11 cellular contexts compared by ENCODE assay signal in the genomic region with DNA sequence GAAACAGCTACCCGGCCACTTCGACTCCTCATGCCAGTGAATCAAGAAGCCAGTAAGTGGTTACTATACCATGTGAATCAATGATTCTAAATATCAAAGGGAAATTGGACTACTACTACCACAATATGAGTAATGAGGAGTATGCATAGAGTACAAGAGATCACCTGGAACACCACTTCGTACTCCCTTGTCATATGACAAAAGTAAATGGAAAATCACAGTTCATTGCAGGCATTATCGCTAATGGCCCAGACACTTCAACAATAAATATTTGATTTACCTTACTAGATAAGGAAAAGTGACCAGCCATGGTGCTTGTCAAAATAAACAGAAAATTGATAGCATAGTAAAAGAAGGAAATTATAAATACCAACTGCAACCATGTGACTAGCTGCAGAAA.
"Had no signal": no experiment of that assay in that cellular context is flagged by ENCODE, and none has a peak within 500 bp of the region (broad histone marks: within the 10 kb centered on the region; RNA-seq: fewer than 3 reads in every experiment).

No MANE protein-coding gene starts in this region.

- DNase-seq: GM23248, GOT3, H7, H9, HCEC 1CT, HFFc6 had no signal

- H3K9me3 ChIP-seq: HAP-1 had no signal

- H3K9me3 Mint-ChIP-seq: GM23338, HFFc6 had no signal

- FAIRE-seq: H1, H54 had no signal

- H3K36me3 ChIP-seq: HAP-1 had no signal

- ATAC-seq: GM23338, HCT116 had no signal

- H3K4me3 ChIP-seq: GM23248, GM23338, HAP-1 had no signal

- H3K27ac ChIP-seq: GM23248 had no signal

- H3K27ac Mint-ChIP-seq: GM23338, H9, HFFc6 had no signal

- H3K4me1 ChIP-seq: HAP-1 had no signal

- H3K4me3 Mint-ChIP-seq: GM23338, H9, HFFc6 had no signal

- H3K4me1 Mint-ChIP-seq: GM23338, H9 had no signal
